ENCODE assay signal across 9 cellular contexts in the genomic region with DNA sequence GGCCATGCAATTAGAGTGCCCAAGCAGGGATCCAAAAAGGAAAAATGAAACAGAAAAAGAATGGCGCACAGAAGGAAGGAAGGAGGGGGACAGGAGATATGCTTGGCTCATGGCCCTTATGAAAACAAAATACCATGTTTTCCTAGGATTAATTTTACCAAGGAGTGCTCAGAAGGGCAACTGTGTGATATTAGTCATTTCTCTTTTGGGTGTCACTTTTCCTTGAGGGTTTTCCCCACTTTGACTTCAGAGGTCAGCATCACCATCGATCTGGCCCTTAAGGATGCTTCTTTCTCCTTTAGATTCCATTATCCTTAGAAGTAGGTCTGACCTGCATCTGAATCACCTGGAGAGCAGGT. TPM values are rescaled to one million over a fixed set of nuclear protein-coding genes. Genes with fewer than 3 reads are reported as not detected.
DNase-seq lines count a peak whose midpoint lies in the region; ATAC-seq, FAIRE-seq and TF ChIP-seq lines count a peak whose summit lies in the region.
"Had no signal": no experiment of that assay in that cellular context is flagged by ENCODE, and none has a peak within 500 bp of the region (broad histone marks: within the 10 kb centered on the region; RNA-seq: fewer than 3 reads in every experiment).

No MANE protein-coding gene starts in this region.

- H3K9me3 Mint-ChIP-seq in CD4-positive, alpha-beta memory T cell, result no peaks in the 10 kb centered on the region

- no peak overlapping the region for H2BK5ac ChIP-seq in H1 (ENCODE audit: low read depth, low read length)

- intact Hi-C loops in CD4-positive, alpha-beta memory T cell (cut with micrococcal nuclease), result no loop called here
- intact Hi-C loops in body of pancreas (cut with DNase I), result no loop called here

- H3K27ac Mint-ChIP-seq in CD4-positive, alpha-beta memory T cell, result peak overlapping the region; percentile 85 to 98 (median 95)

- no peak for TF ChIP-seq RAD21 in H1 (IDR thresholded peaks at IDR 0.05 in 1 of 2, conservative IDR thresholded peaks at IDR 0.05 in 1 of 2; ENCODE audit: low read depth in 2 of 2, low read length in 2 of 2)

- H4K91ac ChIP-seq in H1 (replicated peaks; ENCODE audit: insufficient read length, low read length), result no peak overlapping the region

- H2BK15ac ChIP-seq in H1 (ENCODE audit: low read length), result no peak overlapping the region

- H3K27ac ChIP-seq in CD4-positive, alpha-beta memory T cell (ENCODE audit: low read depth, low read length), result peak overlapping the region; percentile 96
- H3K27ac ChIP-seq in H1 (ENCODE audit: low read depth, low read length) (no peak overlapping the region), osteoblast (ENCODE audit: low read depth, low read length) (no peak overlapping the region), body of pancreas (peak overlapping the region in 2 of 4 donors; percentile 89 to 93)

- TF ChIP-seq EP300 in H1 (IDR thresholded peaks at IDR 0.05; ENCODE audit: borderline replicate concordance in 1 of 2, low read depth in 2 of 2, low read length in 2 of 2), result no peak

- H3K4me2 ChIP-seq in Loucy (ENCODE audit: low read depth, low read length, poor library complexity, severe bottlenecking) (peak overlapping the region; percentile 96), H1 (ENCODE audit: insufficient read depth in 1 of 2, low read depth in 2 of 2, low read length in 2 of 2) (peak overlapping the region; percentile 46 to 69; a peak in 3 of 4 replicates), osteoblast (ENCODE audit: insufficient read depth, low read length) (peak overlapping the region; percentile 84)

- H3K4me1 ChIP-seq in CD4-positive, alpha-beta memory T cell (ENCODE audit: insufficient read depth, low read length), result peaks cover 48% of the 10 kb centered on the region
- H3K4me1 ChIP-seq in Loucy (ENCODE audit: insufficient read depth, low read length, poor library complexity, severe bottlenecking) (peaks cover 45% of the 10 kb centered on the region), H1 (replicated peaks in 1 of 4; ENCODE audit: control insufficient read depth in 3 of 4, insufficient read depth in 4 of 4, low read length in 3 of 4) (peaks cover 6 to 12% (median 9%) of the 10 kb centered on the region in 4 experiments; a peak in 6 of 7 replicates), osteoblast (ENCODE audit: insufficient read depth, low read length) (peaks cover 25% of the 10 kb centered on the region), body of pancreas (peaks cover 33% of the 10 kb centered on the region)

- no peaks in the 10 kb centered on the region for H3F3A ChIP-seq in Loucy (ENCODE audit: low read depth)

- H3K79me1 ChIP-seq in H1 (ENCODE audit: low read depth, low read length), result no peaks in the 10 kb centered on the region

- H3K18ac ChIP-seq in H1 (ENCODE audit: extremely low read depth, low read length), result no peak overlapping the region

- CTCF ChIA-PET in CD4-positive, alpha-beta memory T cell (lab: Charles Lee; ENCODE audit: partially characterized antibody), result interaction anchor here (13.7 kb wide), 1 partner anchor 120 kb away, joined by 369 read pairs; a partner anchor contains a TSS
- CTCF ChIA-PET in H1 (lab: Charles Lee; ENCODE audit: partially characterized antibody), result no interaction called here

- H2BK120ac ChIP-seq in H1 (replicated peaks; ENCODE audit: low read depth, low read length), result no peak overlapping the region

- TF ChIP-seq POLR2A in H1 (IDR thresholded peaks at IDR 0.05; ENCODE audit: control extremely low read depth in 1 of 2, low read depth in 2 of 2, low read length in 2 of 2) (no peak), body of pancreas (IDR thresholded peaks at IDR 0.05) (no peak)

- no peak for ATAC-seq in HG02885 (IDR thresholded peaks at IDR 0.05; ENCODE audit: poor library complexity, unreplicated experiment)
- ATAC-seq in body of pancreas, result no peak
- no peak for ATAC-seq in HG03354 (IDR thresholded peaks at IDR 0.05; ENCODE audit: poor library complexity, severe bottlenecking, unreplicated experiment)

- H3K4ac ChIP-seq in H1 (replicated peaks; ENCODE audit: insufficient read length, low read depth, low read length), result no peak overlapping the region

- H3K9me3 ChIP-seq in CD4-positive, alpha-beta memory T cell (ENCODE audit: control insufficient read depth in 1 of 2, low read length in 2 of 2), result no peaks in the 10 kb centered on the region
- no peaks in the 10 kb centered on the region for H3K9me3 ChIP-seq in Loucy (ENCODE audit: insufficient read depth, low read depth, low read length)
- H3K9me3 ChIP-seq in H1 (ENCODE audit: insufficient read depth in 2 of 2, low read depth in 1 of 2, low read length in 1 of 2), result no peaks in the 10 kb centered on the region
- H3K9me3 ChIP-seq in osteoblast (ENCODE audit: low read depth, low read length), result no peaks in the 10 kb centered on the region
- no peaks in the 10 kb centered on the region for H3K9me3 ChIP-seq in body of pancreas

- H3K14ac ChIP-seq in H1 (ENCODE audit: insufficient read length), result no peak overlapping the region

- no peaks in the 10 kb centered on the region for H3K27me3 ChIP-seq in CD4-positive, alpha-beta memory T cell (ENCODE audit: insufficient read depth, low read length)
- H3K27me3 ChIP-seq in Loucy (ENCODE audit: insufficient read depth, low read length, poor library complexity, severe bottlenecking), result no peaks in the 10 kb centered on the region
- no peaks in the 10 kb centered on the region; a peak in 2 of 7 replicates for H3K27me3 ChIP-seq in H1 (replicated peaks in 1 of 4; ENCODE audit: control insufficient read depth in 3 of 4, extremely low read depth in 1 of 4, insufficient read depth in 3 of 4, low read length in 3 of 4)
- H3K27me3 ChIP-seq in osteoblast (ENCODE audit: insufficient read depth, low read length), result no peaks in the 10 kb centered on the region
- H3K27me3 ChIP-seq in body of pancreas, result no peaks in the 10 kb centered on the region

- H3K4me1 Mint-ChIP-seq in CD4-positive, alpha-beta memory T cell, result peaks cover 44 to 71% (median 60%) of the 10 kb centered on the region in 4 donors

- no peak for TF ChIP-seq CTCF in Loucy (conservative IDR thresholded peaks at IDR 0.05; ENCODE audit: low read length)
- no peak for TF ChIP-seq CTCF in H1 (IDR thresholded peaks at IDR 0.05; ENCODE audit: control extremely low read depth in 1 of 3, insufficient read depth in 1 of 3, low read depth in 1 of 3, low read length in 3 of 3)
- TF ChIP-seq CTCF in osteoblast (IDR thresholded peaks at IDR 0.05; ENCODE audit: extremely low read depth, low read depth, low read length), result no peak
- no peak for TF ChIP-seq CTCF in body of pancreas (IDR thresholded peaks at IDR 0.05)

- peaks cover 8% of the 10 kb centered on the region; the same call in 1 of the 2 replicates for H3K23me2 ChIP-seq in H1 (ENCODE audit: low read depth, low read length)

- peaks cover 28% of the 10 kb centered on the region for H3K79me2 ChIP-seq in Loucy (ENCODE audit: insufficient read depth, low read length)
- 0 out of 4 replicates have a peak, but pooled peaks cover 0 to 3% of the 10 kb centered on the region in 2 experiments for H3K79me2 ChIP-seq in H1 (ENCODE audit: control insufficient read depth in 1 of 2, insufficient read depth in 2 of 2, low read length in 2 of 2)
- H3K79me2 ChIP-seq in osteoblast (ENCODE audit: insufficient read depth, low read length), result peaks cover 14% of the 10 kb centered on the region

- no peak overlapping the region for H4K8ac ChIP-seq in H1 (ENCODE audit: extremely low read depth, insufficient read depth, low read length)

- no peaks in the 10 kb centered on the region for H3K9me2 ChIP-seq in Loucy (replicated peaks; ENCODE audit: low read depth, low read length)

- H3K36me3 Mint-ChIP-seq in CD4-positive, alpha-beta memory T cell, result peaks cover 10 to 31% of the 10 kb centered on the region in 2 donors

- H3K27me3 Mint-ChIP-seq in CD4-positive, alpha-beta memory T cell, result no peaks in the 10 kb centered on the region

- H3K56ac ChIP-seq in H1 (replicated peaks; ENCODE audit: insufficient read length, low read depth, low read length), result no peak overlapping the region

- H2BK20ac ChIP-seq in H1 (ENCODE audit: low read length), result no peak overlapping the region

- FAIRE-seq in H1 (lab: Jason Lieb, UNC), result no peak

- no peak overlapping the region for H4K5ac ChIP-seq in H1 (ENCODE audit: insufficient read length, low read depth, low read length)

- H2AFZ ChIP-seq in Loucy (ENCODE audit: low read length) (no peak overlapping the region), H1 (ENCODE audit: low read length) (no peak overlapping the region), osteoblast (ENCODE audit: low read length) (no peak overlapping the region)

- POLR2A ChIA-PET in CD4-positive, alpha-beta memory T cell (lab: Charles Lee; ENCODE audit: partially characterized antibody), result interaction anchor here (1.8 to 5.1 kb wide), 4 partner anchors 118 to 300 kb away, joined by 8 to 113 read pairs (median 12); a partner anchor contains a TSS
- POLR2A ChIA-PET in H1 (lab: Charles Lee; ENCODE audit: partially characterized antibody), result interaction anchor here (0.6 to 0.7 kb wide), 2 partner anchors 67 to 144 kb away, joined by 3 read pairs; no protein-coding TSS in a partner anchor

- H3K36me3 ChIP-seq in CD4-positive, alpha-beta memory T cell (ENCODE audit: insufficient read depth, low read length), result peaks cover 3% of the 10 kb centered on the region
- H3K36me3 ChIP-seq in Loucy (ENCODE audit: insufficient read depth, low read length) (peaks cover 4% of the 10 kb centered on the region; the same call in 1 of the 2 replicates), H1 (ENCODE audit: control insufficient read depth in 2 of 4, insufficient read depth in 4 of 4, low read length in 3 of 4) (peaks cover 0 to 7% (median 2%) of the 10 kb centered on the region in 4 experiments; a peak in 3 of 8 replicates), osteoblast (ENCODE audit: insufficient read depth, low read length) (peaks cover 1% of the 10 kb centered on the region), body of pancreas (replicated peaks in 1 of 2; ENCODE audit: insufficient read depth in 1 of 2, low read depth in 2 of 2) (peaks cover 0 to 1% of the 10 kb centered on the region in 2 donors)

- no peak for DNase-seq in CD4-positive, alpha-beta memory T cell
- no peak for DNase-seq in H1 (ENCODE audit: low read depth in 1 of 2, low spot score in 2 of 2)
- DNase-seq in osteoblast (ENCODE audit: insufficient read length, low spot score, missing footprints), result no peak
- DNase-seq in SW 1271 (lab: John Stamatoyannopoulos, UW), result no peak
- no peak for DNase-seq in body of pancreas
- DNase-seq: activated CD8-positive, alpha-beta memory T cell treated with anti-CD3 and anti-CD28 coated beads, Interleukin-2, amount 50 U/mL, for 4 hours had no signal

- H2BK12ac ChIP-seq in H1 (ENCODE audit: low read depth, low read length), result no peak overlapping the region

- H3K4me3 ChIP-seq in CD4-positive, alpha-beta memory T cell (ENCODE audit: low read length in 2 of 2), result peak overlapping the region; percentile 89
- H3K4me3 ChIP-seq in Loucy (ENCODE audit: low read length, poor library complexity, severe bottlenecking), result peak overlapping the region; percentile 98
- H3K4me3 ChIP-seq in H1 (ENCODE audit: extremely low read depth in 1 of 4, insufficient read depth in 2 of 4, low read depth in 3 of 4, low read length in 4 of 4), result peak overlapping the region in 3 of 4 experiments; percentile 64 to 87 (median 71); a peak in 4 of 8 replicates
- H3K4me3 ChIP-seq in osteoblast (ENCODE audit: insufficient read depth, low read length), result peak overlapping the region; percentile 84
- H3K4me3 ChIP-seq in body of pancreas, result no peak overlapping the region

- peak overlapping the region; percentile 84 to 98 (median 96) for H3K4me3 Mint-ChIP-seq in CD4-positive, alpha-beta memory T cell

- no peak overlapping the region for H3K23ac ChIP-seq in H1 (ENCODE audit: insufficient read length)

- H2AK5ac ChIP-seq in H1 (ENCODE audit: low read depth, low read length), result no peak overlapping the region

- peak overlapping the region; percentile 95 for H3K9ac ChIP-seq in Loucy (ENCODE audit: low read depth, low read length, poor library complexity, severe bottlenecking)
- H3K9ac ChIP-seq in H1 (replicated peaks in 1 of 4; ENCODE audit: extremely low read depth in 1 of 4, low read depth in 3 of 4, low read length in 3 of 4), result no peak overlapping the region

- 93% methylated on average over 2 of the region's 2 CpGs; no CpG with 5 or more reads in 1 of the 2 experiments for WGBS in H1 (ENCODE audit: extremely low coverage in 1 of 2, insufficient coverage in 1 of 2, insufficient read length in 1 of 2, insufficient replicate concordance in 2 of 2, low coverage in 1 of 2, low lambda C conversion rate in 2 of 2, missing lambda C conversion rate in 1 of 2), 2 experiments
- 72 to 83% methylated on average over 2 of the region's 2 CpGs for WGBS in body of pancreas, 2 donors

- H4K20me1 ChIP-seq in Loucy (ENCODE audit: insufficient read depth, low read length, poor library complexity, severe bottlenecking) (no peaks in the 10 kb centered on the region), H1 (replicated peaks in 1 of 2; ENCODE audit: control insufficient read depth in 1 of 2, insufficient read depth in 2 of 2, low read length in 2 of 2) (no peaks in the 10 kb centered on the region), osteoblast (ENCODE audit: insufficient read depth, low read length) (no peaks in the 10 kb centered on the region)

RNA-seq across cellular contexts. Expression of a gene that starts 1.4 kb away (rescaled TPM):
- total RNA-seq in CD4-positive, alpha-beta memory T cell, result 10 to 100 TPM; 68.7 to 79.6 TPM
- polyA plus RNA-seq in CD4-positive, alpha-beta memory T cell, result 10 to 100 TPM in 1 of 2 donors, 1 to 10 TPM in 1; 5.4 to 19.1 TPM
- total RNA-seq in H1 (2021; fragmentation: NEBNext Ultra II Directional; extraction: Animal tissue kit (Norgen Biotek cat#: 25700)), result 15.9 and 17.6 TPM in 2 replicates
- 8.2 and 12.6 TPM in 2 replicates for polyA plus RNA-seq in H1 (2011; rRNA removed)
- 11.1 TPM for polyA plus RNA-seq in H1 (2011; cell fraction: cytosol; rRNA removed)
- 11.2 TPM for polyA plus RNA-seq in H1 (2011; cell fraction: nucleus; rRNA removed)
- 9.6 to 13.3 TPM (median 11.2 TPM) in 4 replicates for polyA plus RNA-seq in H1 (2012, experiment 1 of 2)
- polyA plus RNA-seq in H1 (2012, experiment 2 of 2), result 0.62 TPM
- 9.4 TPM for polyA plus RNA-seq in H1 (2013, experiment 1 of 2)
- polyA plus RNA-seq in H1 (2013, experiment 2 of 2), result 8.4 TPM
- polyA minus RNA-seq in H1 (2011; rRNA and poly(A)+ RNA removed), result 23.2 and 29.5 TPM in 2 replicates
- 14.2 TPM for polyA minus RNA-seq in H1 (2011; cell fraction: cytosol; rRNA and poly(A)+ RNA removed)
- 25.1 TPM for polyA minus RNA-seq in H1 (2011; cell fraction: nucleus; rRNA and poly(A)+ RNA removed)
- total RNA-seq in osteoblast (67.2 and 84.3 TPM in 2 replicates), body of pancreas (10 to 100 TPM; 31.6 to 31.9 TPM)

Comparison
In these comparisons a context has a peak if more than half of its experiments do, and no peak if none do; other contexts are left out.
1. H3K4me3 ChIP-seq: peak in CD4-positive, alpha-beta memory T cell (2 of 2), Loucy (single experiment), H1 (3 of 4) and osteoblast (single experiment); none in body of pancreas (0 of 2).
2. Peak in every context shown above with its lines, with median percentiles within 50 percentile points of each other: H3K4me2 ChIP-seq.